9 cellular contexts compared by ENCODE assay signal in genomic region chr6:44052419-44053011, GRCh38.
DNase-seq lines count a peak whose midpoint lies in the region; ATAC-seq and TF ChIP-seq lines count a peak whose summit lies in the region.
"Had no signal": no experiment of that assay in that cellular context is flagged by ENCODE, and none has a peak within 500 bp of the region (broad histone marks: within the 10 kb centered on the region; RNA-seq: fewer than 3 reads in every experiment).

No MANE protein-coding gene starts in this region.

- TF ChIP-seq CTCF in GM23338 (conservative IDR thresholded peaks at IDR 0.05; ENCODE audit: low read depth in 2 of 2) (no peak), ascending aorta (IDR thresholded peaks at IDR 0.05) (no peak), smooth muscle cell (IDR thresholded peaks at IDR 0.05; ENCODE audit: borderline replicate concordance, insufficient read depth, poor library complexity, severe bottlenecking) (no peak)

- H3K4me1 Mint-ChIP-seq in GM23338, result peaks cover 25% of the 10 kb centered on the region

- H2AFZ ChIP-seq in GM23338, result peak overlapping the region; percentile 18; the same call in 1 of the 2 replicates
- H2AFZ ChIP-seq in smooth muscle cell (ENCODE audit: low read depth), result no peak overlapping the region

- peaks cover 4% of the 10 kb centered on the region for H3K27me3 Mint-ChIP-seq in GM23338 (ENCODE audit: insufficient read depth, low read depth, poor library complexity)

- no peak overlapping the region for H3K9ac ChIP-seq in smooth muscle cell (ENCODE audit: low read depth)

- intact Hi-C loops in ascending aorta (cut with DNase I), result no loop called here
- intact Hi-C loops in left ventricle myocardium superior (cut with micrococcal nuclease), result no loop called here

- DNase-seq in GM23338 (ENCODE audit: low spot score), result peak; percentile 86
- no peak for DNase-seq in ascending aorta (ENCODE audit: low spot score in 2 of 2)
- no peak for DNase-seq in left ventricle myocardium superior
- no peak for DNase-seq in smooth muscle cell (lab: John Stamatoyannopoulos, UW; ENCODE audit: unreplicated experiment)
- DNase-seq in NCI-H187 treated with DMSO at 0.1 percent for 48 hours (lab: John Stamatoyannopoulos, UW), result no peak
- no peak for DNase-seq in NOMO-1 (lab: John Stamatoyannopoulos, UW; ENCODE audit: unreplicated experiment in 2 of 2)
- no peak for DNase-seq in mucosa of gallbladder (ENCODE audit: low spot score)
- DNase-seq: NCI-H146 had no signal

- no peaks in the 10 kb centered on the region for H3K36me3 ChIP-seq in GM23338 (ENCODE audit: insufficient read depth)
- H3K36me3 ChIP-seq in ascending aorta, result no peaks in the 10 kb centered on the region
- H3K36me3 ChIP-seq in smooth muscle cell (ENCODE audit: low read depth), result no peaks in the 10 kb centered on the region

- no peaks in the 10 kb centered on the region; the same call in 1 of the 2 replicates for H3K4me1 ChIP-seq in GM23338 (ENCODE audit: insufficient read depth)
- H3K4me1 ChIP-seq in ascending aorta, result peaks cover 3 to 14% of the 10 kb centered on the region in 2 donors
- H3K4me1 ChIP-seq in smooth muscle cell (ENCODE audit: low read depth), result peaks cover 28% of the 10 kb centered on the region

- WGBS in smooth muscle cell (ENCODE audit: low lambda C conversion rate), result 68% methylated on average over 4 of the region's 4 CpGs

- H3K9me2 ChIP-seq in GM23338 (ENCODE audit: insufficient read depth), result no peaks in the 10 kb centered on the region

- H3K27ac ChIP-seq in GM23338 (ENCODE audit: low read depth) (no peak overlapping the region), ascending aorta (peak overlapping the region; percentile 34 to 80), smooth muscle cell (ENCODE audit: low read depth) (peak overlapping the region; percentile 94)

- H4K20me1 ChIP-seq in GM23338 (replicated peaks; ENCODE audit: insufficient read depth) (no peaks in the 10 kb centered on the region), smooth muscle cell (ENCODE audit: low read depth) (no peaks in the 10 kb centered on the region)

- H3K36me3 Mint-ChIP-seq in GM23338 (ENCODE audit: low read depth), result no peaks in the 10 kb centered on the region

- H3K4me3 ChIP-seq in GM23338 (no peak overlapping the region; the same call in 1 of the 2 replicates), ascending aorta (no peak overlapping the region), smooth muscle cell (no peak overlapping the region)

- H3K79me2 ChIP-seq in GM23338 (replicated peaks; ENCODE audit: insufficient read depth) (no peaks in the 10 kb centered on the region), smooth muscle cell (ENCODE audit: low read depth) (no peaks in the 10 kb centered on the region)

- H3F3A ChIP-seq in GM23338 (replicated peaks; ENCODE audit: low read depth), result no peaks in the 10 kb centered on the region
- peaks cover 28% of the 10 kb centered on the region for H3F3A ChIP-seq in smooth muscle cell (ENCODE audit: low read depth)

- no peaks in the 10 kb centered on the region for H3K9me3 Mint-ChIP-seq in GM23338

- peak; percentile 73 for ATAC-seq in GM23338
- ATAC-seq in left ventricle myocardium superior, result peak; percentile 59
- no peak for ATAC-seq in GM18861 (IDR thresholded peaks at IDR 0.05; ENCODE audit: unreplicated experiment)

- no peaks in the 10 kb centered on the region for H3K9me3 ChIP-seq in ascending aorta
- H3K9me3 ChIP-seq in smooth muscle cell (replicated peaks; ENCODE audit: low read depth), result no peaks in the 10 kb centered on the region

- 0 out of 2 replicates have a peak overlapping the region, but pooled peaks have one; percentile 44 for H3K4me2 ChIP-seq in GM23338
- peak overlapping the region; percentile 41 for H3K4me2 ChIP-seq in smooth muscle cell

- H3K27me3 ChIP-seq in GM23338 (ENCODE audit: insufficient read depth) (no peaks in the 10 kb centered on the region), ascending aorta (no peaks in the 10 kb centered on the region), smooth muscle cell (ENCODE audit: low read depth) (no peaks in the 10 kb centered on the region)

- H3K27ac Mint-ChIP-seq in GM23338, result peak overlapping the region; percentile 77

- peak overlapping the region; percentile 12; the same call in 1 of the 3 replicates for H3K4me3 Mint-ChIP-seq in GM23338

TF ChIP-seq in GM23338, 12 proteins besides CTCF, POLR2A, EP300 and RAD21:
- TF ChIP-seq ETS1 (IDR thresholded peaks at IDR 0.05), result peak; percentile 84
- no peak for TF ChIP-seq ZNF331 (CRISPR knock-in tag; IDR thresholded peaks at IDR 0.05; ENCODE audit: low read depth)
